ENCODE assay signal across 27 cellular contexts in the genomic region with DNA sequence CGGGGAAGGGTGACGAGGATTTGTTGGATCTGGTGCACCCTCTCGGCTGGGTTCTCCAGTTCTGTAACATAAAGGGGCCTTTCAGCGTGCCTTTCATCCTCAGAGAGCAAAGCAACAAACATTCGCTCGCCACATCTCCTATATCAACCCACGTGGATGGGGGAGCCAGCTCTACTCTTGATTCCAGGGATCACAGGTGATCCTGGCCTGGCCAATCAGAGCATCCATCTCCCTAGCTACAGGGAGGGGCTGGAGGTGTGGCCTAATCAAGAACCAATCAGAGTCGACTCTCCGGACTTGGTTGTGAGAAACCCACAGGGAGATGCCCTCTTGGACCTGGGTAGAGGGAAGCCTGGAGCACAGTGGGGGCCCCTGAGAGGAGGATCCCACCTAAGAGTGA.
"Had no signal": no experiment of that assay in that cellular context is flagged by ENCODE, and none has a peak within 500 bp of the region (broad histone marks: within the 10 kb centered on the region; RNA-seq: fewer than 3 reads in every experiment).

No MANE protein-coding gene starts in this region.

- H3K9me3 ChIP-seq: esophagus muscularis mucosa, gastroesophageal sphincter, heart left ventricle, mucosa of descending colon, right atrium auricular region, sigmoid colon, stomach, tibial artery had no signal

- DNase-seq: effector CD8-positive, alpha-beta T cell; foreskin keratinocyte; heart left ventricle; kidney; mucosa of descending colon; naive B cell; sigmoid colon; stimulated activated CD4-positive, alpha-beta T cell treated with anti-CD3 and anti-CD28 coated beads, Interleukin-2, amount 100 ng/mL, for 24 hours; stimulated activated CD4-positive, alpha-beta T cell treated with anti-CD3 and anti-CD28 coated beads, Interleukin-4, amount 100 ng/mL, for 24 hours; stimulated activated naive CD4-positive, alpha-beta T cell treated with Interleukin-2 at 50 U/mL for 16 hours; stomach; tibial artery had no signal

- H3K36me3 ChIP-seq: right atrium auricular region, sigmoid colon had no signal

- H3K36me3 Mint-ChIP-seq: naive B cell; natural killer cell treated with Interleukin-12 subunit alpha and Interleukin-12 subunit beta and Interleukin-15 and Interleukin-18, amount 100 ng/mL, for 72 hours; stimulated activated effector memory CD8-positive, alpha-beta T cell treated with anti-CD3 and anti-CD28 coated beads, Interleukin-12 subunit alpha, Interleukin-12 subunit beta, amount 100 ng/mL, for 72 hours had no signal

- H3K4me1 Mint-ChIP-seq: memory B cell; naive B cell; stimulated activated effector memory CD8-positive, alpha-beta T cell treated with anti-CD3 and anti-CD28 coated beads, Interleukin-12 subunit alpha, Interleukin-12 subunit beta, amount 100 ng/mL, for 72 hours had no signal

- H3K4me3 Mint-ChIP-seq: dendritic cell treated with granulocyte-macrophage colony-stimulating factor and Interleukin-4, amounts not matched to agents 40 ng/mL and 50 ng/mL, for 4 days; memory B cell; mesothelial cell of epicardium; naive B cell; natural killer cell treated with Interleukin-12 subunit alpha and Interleukin-12 subunit beta and Interleukin-15 and Interleukin-18, amount 100 ng/mL, for 72 hours; neural crest cell; stimulated activated effector memory CD8-positive, alpha-beta T cell treated with anti-CD3 and anti-CD28 coated beads, Interleukin-12 subunit alpha, Interleukin-12 subunit beta, amount 100 ng/mL, for 72 hours; type B pancreatic cell had no signal

- H3K27me3 Mint-ChIP-seq: dendritic cell treated with granulocyte-macrophage colony-stimulating factor and Interleukin-4, amounts not matched to agents 40 ng/mL and 50 ng/mL, for 4 days; progenitor cell of endocrine pancreas; type B pancreatic cell had no signal

- H3K27ac ChIP-seq: esophagus muscularis mucosa, foreskin keratinocyte, gastroesophageal sphincter, heart left ventricle, hepatocyte, parathyroid adenoma, right atrium auricular region, sigmoid colon, stomach, tibial artery had no signal

- H3K27ac Mint-ChIP-seq: dendritic cell treated with granulocyte-macrophage colony-stimulating factor and Interleukin-4, amounts not matched to agents 40 ng/mL and 50 ng/mL, for 4 days; memory B cell; mesothelial cell of epicardium; naive B cell; natural killer cell treated with Interleukin-12 subunit alpha and Interleukin-12 subunit beta and Interleukin-15 and Interleukin-18, amount 100 ng/mL, for 72 hours; progenitor cell of endocrine pancreas; stimulated activated effector memory CD8-positive, alpha-beta T cell treated with anti-CD3 and anti-CD28 coated beads, Interleukin-12 subunit alpha, Interleukin-12 subunit beta, amount 100 ng/mL, for 72 hours; type B pancreatic cell had no signal

- H3K4me3 ChIP-seq: esophagus muscularis mucosa, gastroesophageal sphincter, heart left ventricle, hepatocyte, lung, mucosa of descending colon, right atrium auricular region, sigmoid colon, stomach, tibial artery had no signal

- H3K4me1 ChIP-seq: esophagus muscularis mucosa, foreskin keratinocyte, gastroesophageal sphincter, parathyroid adenoma, sigmoid colon had no signal

- H3K9me3 Mint-ChIP-seq: dendritic cell treated with granulocyte-macrophage colony-stimulating factor and Interleukin-4, amounts not matched to agents 40 ng/mL and 50 ng/mL, for 4 days; memory B cell; mesothelial cell of epicardium; natural killer cell treated with Interleukin-12 subunit alpha and Interleukin-12 subunit beta and Interleukin-15 and Interleukin-18, amount 100 ng/mL, for 72 hours; neural crest cell; stimulated activated effector memory CD8-positive, alpha-beta T cell treated with anti-CD3 and anti-CD28 coated beads, Interleukin-12 subunit alpha, Interleukin-12 subunit beta, amount 100 ng/mL, for 72 hours; type B pancreatic cell had no signal

- H3K27me3 ChIP-seq: esophagus muscularis mucosa, foreskin keratinocyte, gastroesophageal sphincter, heart left ventricle, hepatocyte, right atrium auricular region, sigmoid colon, stomach, tibial artery had no signal

- H3K9ac ChIP-seq: parathyroid adenoma had no signal

- ATAC-seq: foreskin keratinocyte; gastroesophageal sphincter; heart left ventricle; left lobe of liver; mucosa of descending colon; natural killer cell treated with Interleukin-12 subunit alpha and Interleukin-12 subunit beta and Interleukin-15 and Interleukin-18, amount 100 ng/mL, for 72 hours; stimulated activated effector memory CD8-positive, alpha-beta T cell treated with anti-CD3 and anti-CD28 coated beads, Interleukin-12 subunit alpha, Interleukin-12 subunit beta, amount 100 ng/mL, for 72 hours had no signal
